32 cellular contexts compared by ENCODE assay signal in the genomic region with DNA sequence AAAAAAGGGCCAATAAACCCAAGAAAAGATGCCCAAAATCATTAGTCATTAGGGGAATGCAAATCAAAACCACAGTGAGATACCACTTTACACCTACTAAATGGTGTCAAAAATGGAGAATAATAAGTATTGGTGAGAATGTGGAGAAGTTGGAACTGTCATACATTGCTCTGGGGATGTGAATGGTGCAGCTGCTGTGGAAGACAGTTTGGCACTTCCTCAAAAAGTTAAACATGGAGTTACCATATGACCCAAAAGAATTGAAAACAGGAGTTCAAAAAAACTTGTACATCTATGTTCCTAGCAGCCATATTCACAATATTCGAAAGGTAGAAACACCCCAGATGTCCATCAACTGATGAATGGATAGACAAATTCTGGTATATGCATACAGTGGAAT.
"Had no signal": no experiment of that assay in that cellular context is flagged by ENCODE, and none has a peak within 500 bp of the region (broad histone marks: within the 10 kb centered on the region; RNA-seq: fewer than 3 reads in every experiment).

No MANE protein-coding gene starts in this region.

- H3K27me3 ChIP-seq: colonic mucosa, esophagus muscularis mucosa, foreskin keratinocyte, gastrocnemius medialis, heart right ventricle had no signal

- H3K4me3 Mint-ChIP-seq: activated CD4-positive, alpha-beta memory T cell treated with anti-CD3 and anti-CD28 coated beads for 36 hours; activated CD4-positive, alpha-beta T cell treated with anti-CD3 and anti-CD28 coated beads for 36 hours; activated CD4-positive, alpha-beta T cell treated with anti-CD3 and anti-CD28 coated beads, Interleukin-2, amount 10 ng/mL, durations not matched to agents 24 days and 14 days; activated CD8-positive, alpha-beta memory T cell treated with anti-CD3 and anti-CD28 coated beads, Interleukin-2, amount 10 ng/mL, durations not matched to agents 7 days and 5 days; activated CD8-positive, alpha-beta T cell treated with anti-CD3 and anti-CD28 coated beads, Interleukin-2, amount 10 ng/mL, durations not matched to agents 7 days and 5 days; activated naive CD4-positive, alpha-beta T cell treated with anti-CD3 and anti-CD28 coated beads, Interleukin-2, amount 10 ng/mL, durations not matched to agents 7 days and 5 days; activated naive CD8-positive, alpha-beta T cell treated with anti-CD3 and anti-CD28 coated beads, Interleukin-2, amount 10 ng/mL, durations not matched to agents 7 days and 5 days; activated T-cell treated with anti-CD3 and anti-CD28 coated beads, Interleukin-2, amount 50 U/mL, for 72 hours; endodermal cell; T-helper 17 cell; T-helper 2 cell treated with Interferon-gamma antibody and Interleukin-4, amounts not matched to agents 5 μg/mL and 100 μg/mL, for 36 hours had no signal

- H3K4me1 ChIP-seq: colonic mucosa, esophagus muscularis mucosa, foreskin keratinocyte had no signal

- H3K36me3 ChIP-seq: colonic mucosa, gastrocnemius medialis had no signal

- H3K4me1 Mint-ChIP-seq: activated CD4-positive, alpha-beta T cell treated with anti-CD3 and anti-CD28 coated beads, Interleukin-2, amount 10 ng/mL, durations not matched to agents 24 days and 14 days; activated CD8-positive, alpha-beta memory T cell treated with anti-CD3 and anti-CD28 coated beads, Interleukin-2, amount 10 ng/mL, durations not matched to agents 7 days and 5 days; T-helper 17 cell had no signal

- H3K27me3 Mint-ChIP-seq: activated CD4-positive, alpha-beta T cell treated with anti-CD3 and anti-CD28 coated beads for 36 hours; activated CD4-positive, alpha-beta T cell treated with anti-CD3 and anti-CD28 coated beads, Interleukin-2, amount 10 ng/mL, durations not matched to agents 24 days and 14 days; activated CD8-positive, alpha-beta memory T cell treated with anti-CD3 and anti-CD28 coated beads, Interleukin-2, amount 10 ng/mL, durations not matched to agents 7 days and 5 days had no signal

- H3K4me3 ChIP-seq: colonic mucosa, esophagus muscularis mucosa, gastrocnemius medialis, heart right ventricle had no signal

- H3K9me3 Mint-ChIP-seq: activated CD4-positive, alpha-beta memory T cell treated with anti-CD3 and anti-CD28 coated beads for 36 hours; activated CD4-positive, alpha-beta T cell treated with anti-CD3 and anti-CD28 coated beads, Interleukin-2, amount 10 ng/mL, durations not matched to agents 24 days and 14 days; activated naive CD4-positive, alpha-beta T cell treated with anti-CD3 and anti-CD28 coated beads, Interleukin-2, amount 10 ng/mL, durations not matched to agents 7 days and 5 days; activated naive CD4-positive, alpha-beta T cell treated with anti-CD3 and anti-CD28 coated beads, Interleukin-2, amount 50 U/mL, for 72 hours; activated naive CD8-positive, alpha-beta T cell treated with anti-CD3 and anti-CD28 coated beads, Interleukin-2, amount 10 ng/mL, durations not matched to agents 7 days and 5 days; activated T-cell treated with anti-CD3 and anti-CD28 coated beads, Interleukin-2, amount 50 U/mL, for 72 hours; T-helper 2 cell treated with Interferon-gamma antibody and Interleukin-4, amounts not matched to agents 5 μg/mL and 100 μg/mL, for 36 hours had no signal

- DNase-seq: activated CD4-positive, alpha-beta memory T cell treated with anti-CD3 and anti-CD28 coated beads for 36 hours; activated CD4-positive, alpha-beta T cell treated with anti-CD3 and anti-CD28 coated beads for 36 hours; activated CD4-positive, alpha-beta T cell treated with anti-CD3 and anti-CD28 coated beads, Interleukin-2, amount 10 ng/mL, durations not matched to agents 24 days and 14 days; activated CD4-positive, CD25-positive, alpha-beta regulatory T cell; activated CD4-positive, CD25-positive, alpha-beta regulatory T cell treated with anti-CD3 and anti-CD28 coated beads, Interleukin-2, amount 50 U/mL, for 72 hours; activated CD8-positive, alpha-beta memory T cell treated with anti-CD3 and anti-CD28 coated beads, Interleukin-2, amount 10 ng/mL, durations not matched to agents 7 days and 5 days; activated CD8-positive, alpha-beta memory T cell treated with anti-CD3 and anti-CD28 coated beads, Interleukin-2, amount 50 U/mL, for 4 hours; activated CD8-positive, alpha-beta T cell treated with anti-CD3 and anti-CD28 coated beads, Interleukin-2, amount 10 ng/mL, durations not matched to agents 7 days and 5 days; activated gamma-delta T cell; activated naive CD4-positive, alpha-beta T cell; activated naive CD4-positive, alpha-beta T cell treated with anti-CD3 and anti-CD28 coated beads, Interleukin-2, amount 10 ng/mL, durations not matched to agents 7 days and 5 days; activated naive CD8-positive, alpha-beta T cell treated with anti-CD3 and anti-CD28 coated beads, Interleukin-2, amount 10 ng/mL, durations not matched to agents 7 days and 5 days; activated T-cell treated with anti-CD3 and anti-CD28 coated beads, Interleukin-2, amount 50 U/mL, for 1 hour; activated T-cell treated with anti-CD3 and anti-CD28 coated beads, Interleukin-2, amount 50 U/mL, for 72 hours; anterior cingulate cortex; central memory CD4-positive, alpha-beta T cell; cerebellar nuclear complex; colonic mucosa; effector memory CD4-positive, alpha-beta T cell; endodermal cell; erythroblast; foreskin keratinocyte; gastrocnemius medialis; glutamatergic neuron; heart right ventricle; T-helper 1 cell; T-helper 17 cell; T1000 had no signal

- H3K27ac ChIP-seq: colonic mucosa, esophagus muscularis mucosa, foreskin keratinocyte, gastrocnemius medialis, heart right ventricle had no signal

- H3K27ac Mint-ChIP-seq: activated CD4-positive, alpha-beta memory T cell treated with anti-CD3 and anti-CD28 coated beads for 36 hours; activated CD4-positive, alpha-beta T cell treated with anti-CD3 and anti-CD28 coated beads for 36 hours; activated CD4-positive, alpha-beta T cell treated with anti-CD3 and anti-CD28 coated beads, Interleukin-2, amount 10 ng/mL, durations not matched to agents 24 days and 14 days; activated CD8-positive, alpha-beta memory T cell treated with anti-CD3 and anti-CD28 coated beads, Interleukin-2, amount 10 ng/mL, durations not matched to agents 7 days and 5 days; activated CD8-positive, alpha-beta T cell treated with anti-CD3 and anti-CD28 coated beads, Interleukin-2, amount 10 ng/mL, durations not matched to agents 7 days and 5 days; activated naive CD4-positive, alpha-beta T cell treated with anti-CD3 and anti-CD28 coated beads, Interleukin-2, amount 10 ng/mL, durations not matched to agents 7 days and 5 days; activated naive CD4-positive, alpha-beta T cell treated with anti-CD3 and anti-CD28 coated beads, Interleukin-2, amount 50 U/mL, for 72 hours; activated naive CD8-positive, alpha-beta T cell treated with anti-CD3 and anti-CD28 coated beads, Interleukin-2, amount 10 ng/mL, durations not matched to agents 7 days and 5 days; activated T-cell treated with anti-CD3 and anti-CD28 coated beads, Interleukin-2, amount 50 U/mL, for 72 hours; endodermal cell; T-helper 17 cell; T-helper 2 cell treated with Interferon-gamma antibody and Interleukin-4, amounts not matched to agents 5 μg/mL and 100 μg/mL, for 36 hours had no signal

- H3K36me3 Mint-ChIP-seq: activated naive CD4-positive, alpha-beta T cell treated with anti-CD3 and anti-CD28 coated beads, Interleukin-2, amount 10 ng/mL, durations not matched to agents 7 days and 5 days; activated naive CD8-positive, alpha-beta T cell treated with anti-CD3 and anti-CD28 coated beads, Interleukin-2, amount 10 ng/mL, durations not matched to agents 7 days and 5 days had no signal

- H3K9me3 ChIP-seq: colonic mucosa, esophagus muscularis mucosa, gastrocnemius medialis, heart right ventricle had no signal

- FAIRE-seq: astrocyte had no signal

- ATAC-seq: activated CD4-positive, alpha-beta T cell treated with anti-CD3 and anti-CD28 coated beads for 36 hours; activated CD8-positive, alpha-beta memory T cell treated with anti-CD3 and anti-CD28 coated beads, Interleukin-2, amount 10 ng/mL, durations not matched to agents 7 days and 5 days; activated CD8-positive, alpha-beta T cell treated with anti-CD3 and anti-CD28 coated beads, Interleukin-2, amount 10 ng/mL, durations not matched to agents 7 days and 5 days; activated naive CD4-positive, alpha-beta T cell treated with anti-CD3 and anti-CD28 coated beads, Interleukin-2, amount 50 U/mL, for 72 hours; activated T-cell treated with anti-CD3 and anti-CD28 coated beads, Interleukin-2, amount 50 U/mL, for 72 hours; foreskin keratinocyte; gastrocnemius medialis; heart right ventricle; T-helper 17 cell had no signal
